In genomic region chr22:22388494-22388893, GRCh38 we compare ENCODE assay signal across 1 cellular context.
A peak's percentile ranks its signal among the peaks of the same experiment; 100 is the strongest.
TF ChIP-seq lines count a peak whose summit lies in the region.

No MANE protein-coding gene starts in this region.

TF ChIP-seq in K562, 482 proteins besides CTCF, POLR2A, EP300 and RAD21 (continued from another document):
- TF ChIP-seq MEF2A (IDR thresholded peaks at IDR 0.05; ENCODE audit: control insufficient read depth, low read depth, low read length) (no peak), GTF3C2 (IDR thresholded peaks at IDR 0.05; ENCODE audit: borderline replicate concordance, extremely low read depth, insufficient read length) (no peak), RBM15 (IDR thresholded peaks at IDR 0.05; ENCODE audit: insufficient read depth, low read length) (no peak), ZNF518B (CRISPR knock-in tag; IDR thresholded peaks at IDR 0.05) (no peak), MAZ (CRISPR knock-in tag; conservative IDR thresholded peaks at IDR 0.05 in 1 of 2, IDR thresholded peaks at IDR 0.05 in 1 of 2) (no peak), MCM7 (IDR thresholded peaks at IDR 0.05) (0 out of 4 replicates have a peak, but pooled peaks of 1 of the 2 experiments have one; percentile 34), CREB3 (tag; conservative IDR thresholded peaks at IDR 0.05; ENCODE audit: low read depth) (no peak), RFX1 (IDR thresholded peaks at IDR 0.05) (no peak), SMAD2 (IDR thresholded peaks at IDR 0.05; ENCODE audit: low read depth, low read length) (no peak), WHSC1 (IDR thresholded peaks at IDR 0.05; ENCODE audit: low read length) (peak; percentile 66), BACH1 (tag; IDR thresholded peaks at IDR 0.05) (no peak), ZNF280B (CRISPR knock-in tag; IDR thresholded peaks at IDR 0.05) (no peak), FOXA3 (CRISPR knock-in tag; conservative IDR thresholded peaks at IDR 0.05 in 1 of 2, IDR thresholded peaks at IDR 0.05 in 1 of 2) (no peak), NFE2 (IDR thresholded peaks at IDR 0.05; ENCODE audit: low read depth) (no peak), ILF3 (IDR thresholded peaks at IDR 0.05; ENCODE audit: borderline replicate concordance) (no peak), NELFE (IDR thresholded peaks at IDR 0.05; ENCODE audit: insufficient read depth, insufficient read length) (no peak)
TF ChIP-seq in K562: peak in this region for 5.
